8 cellular contexts compared by ENCODE assay signal in genomic region chr4:6909970-6910339, GRCh38. TPM values are rescaled to one million over a fixed set of nuclear protein-coding genes. Genes with fewer than 3 reads are reported as not detected.
DNase-seq lines count a peak whose midpoint lies in the region; ATAC-seq, FAIRE-seq and TF ChIP-seq lines count a peak whose summit lies in the region.

No MANE protein-coding gene starts in this region.

- H3K4me1 Mint-ChIP-seq in astrocyte (ENCODE audit: low read depth, unreplicated experiment): peaks cover 17% of the 10 kb centered on the region

- H3K27me3 Mint-ChIP-seq in astrocyte (ENCODE audit: low read depth, unreplicated experiment): peaks cover 18% of the 10 kb centered on the region

- no peak for FAIRE-seq in astrocyte (lab: Jason Lieb, UNC)

- H3K4me3 ChIP-seq in GM12865 (ENCODE audit: low read depth, low read length) (peak overlapping the region; percentile 77), LNCaP clone FGC (ENCODE audit: low read depth, low read length) (peak overlapping the region; percentile 75), astrocyte (ENCODE audit: insufficient read depth, low read depth, low read length) (peak overlapping the region; percentile 74)

- peak overlapping the region; percentile 85 for H3K4me2 ChIP-seq in astrocyte (ENCODE audit: low read length)

- peak; percentile 53 for DNase-seq in GM12865 (ENCODE audit: low read depth)
- DNase-seq in LNCaP clone FGC (ENCODE audit: low read depth): no peak
- no peak for DNase-seq in astrocyte (ENCODE audit: low read depth)
- peak; percentile 70 for DNase-seq in left kidney (ENCODE audit: low read depth, low spot score)
- DNase-seq in stimulated activated naive CD4-positive, alpha-beta T cell treated with Interleukin-2 at 50 U/mL for 16 hours (lab: John Stamatoyannopoulos, UW): peak; percentile 25
- no peak for DNase-seq in NCI-H1930 (lab: John Stamatoyannopoulos, UW)
- DNase-seq in C1 segment of cervical spinal cord (lab: John Stamatoyannopoulos, UW): no peak

- no peak overlapping the region for H3K27ac ChIP-seq in astrocyte (ENCODE audit: low read depth, low read length)

- no peaks in the 10 kb centered on the region for H3K36me3 Mint-ChIP-seq in astrocyte (ENCODE audit: low read depth, unreplicated experiment)

- H3K4me1 ChIP-seq in astrocyte (ENCODE audit: insufficient read depth, low read length): peaks cover 14% of the 10 kb centered on the region

- no peak for TF ChIP-seq CTCF in GM12865 (IDR thresholded peaks at IDR 0.05; ENCODE audit: insufficient read depth, low read depth, low read length, missing control alignments)
- TF ChIP-seq CTCF in LNCaP clone FGC (IDR thresholded peaks at IDR 0.05; ENCODE audit: control insufficient read depth, extremely low read depth, insufficient read depth): no peak
- no peak for TF ChIP-seq CTCF in astrocyte (IDR thresholded peaks at IDR 0.05; ENCODE audit: insufficient read depth, low read depth, low read length)

- H3K9ac ChIP-seq in astrocyte (ENCODE audit: low read length): peak overlapping the region; percentile 96

- no peaks in the 10 kb centered on the region for H3K27me3 ChIP-seq in astrocyte (ENCODE audit: insufficient read depth, low read length)

- peaks cover 40% of the 10 kb centered on the region for H4K20me1 ChIP-seq in astrocyte (ENCODE audit: insufficient read depth, low read length)

- peaks cover 27% of the 10 kb centered on the region for H3K79me2 ChIP-seq in astrocyte (ENCODE audit: insufficient read depth, low read length)

- H3K4me3 Mint-ChIP-seq in astrocyte (ENCODE audit: unreplicated experiment): peak overlapping the region; percentile 91

- H3K27ac Mint-ChIP-seq in astrocyte (ENCODE audit: unreplicated experiment): no peak overlapping the region

- no peaks in the 10 kb centered on the region for H3K36me3 ChIP-seq in astrocyte (ENCODE audit: insufficient read depth, low read length)

- peak; percentile 25 for ATAC-seq in GM21737 (IDR thresholded peaks at IDR 0.05; ENCODE audit: unreplicated experiment)

- no peaks in the 10 kb centered on the region for H3K9me3 ChIP-seq in astrocyte (ENCODE audit: insufficient read depth, low read depth, low read length)

- H3K9me3 Mint-ChIP-seq in astrocyte (ENCODE audit: unreplicated experiment): no peaks in the 10 kb centered on the region

- H2AFZ ChIP-seq in astrocyte (ENCODE audit: low read depth, low read length): no peak overlapping the region

RNA-seq across cellular contexts. Expression of gene TBC1D14, which starts 0.3 kb away (rescaled TPM):
- 25.8 and 30.4 TPM in 2 replicates for total RNA-seq in astrocyte

Comparison
In these comparisons a context has a peak if more than half of its experiments do, and no peak if none do; other contexts are left out.
1. DNase-seq: peak in GM12865 (single experiment), left kidney (single experiment) and stimulated activated naive CD4-positive, alpha-beta T cell treated with Interleukin-2 at 50 U/mL for 16 hours (single experiment); none in LNCaP clone FGC (single experiment), astrocyte (single experiment), NCI-H1930 (0 of 2) and C1 segment of cervical spinal cord (0 of 14).
2. Peak in every context shown above with its lines, with median percentiles within 50 percentile points of each other: H3K4me3 ChIP-seq.